Comparison of ENCODE assay signal across 15 cellular contexts in genomic region chr9:82436480-82436879, GRCh38.
"Had no signal": no experiment of that assay in that cellular context is flagged by ENCODE, and none has a peak within 500 bp of the region (broad histone marks: within the 10 kb centered on the region; RNA-seq: fewer than 3 reads in every experiment).

No MANE protein-coding gene starts in this region.

- H3K27ac ChIP-seq: right lobe of liver, spleen, upper lobe of left lung, VCaP had no signal

- DNase-seq: activated CD4-positive, alpha-beta memory T cell treated with anti-CD3 and anti-CD28 coated beads, Interleukin-2, amount 10 ng/mL, durations not matched to agents 7 days and 5 days; activated T-cell treated with anti-CD3 and anti-CD28 coated beads, Interleukin-2, amount 50 U/mL, for 72 hours; aorta; hypothalamus; mucosa of descending colon; naive thymus-derived CD8-positive, alpha-beta T cell; nucleus accumbens; right lobe of liver; spleen; stimulated activated CD4-positive, alpha-beta T cell treated with anti-CD3 and anti-CD28 coated beads, Interleukin-1b, Interleukin-23, amount 100 ng/mL, for 48 hours; stimulated activated naive CD4-positive, alpha-beta T cell treated with Interleukin-2 at 50 U/mL for 16 hours; T-cell; upper lobe of left lung had no signal

- H3K4me3 ChIP-seq: mucosa of descending colon, right lobe of liver, spleen, upper lobe of left lung had no signal

- ATAC-seq: activated T-cell treated with anti-CD3 and anti-CD28 coated beads, Interleukin-2, amount 50 U/mL, for 72 hours; left lobe of liver; naive thymus-derived CD8-positive, alpha-beta T cell; right lobe of liver; T-cell had no signal

- H3K36me3 ChIP-seq: right lobe of liver, spleen, upper lobe of left lung had no signal

- H3K27me3 ChIP-seq: right lobe of liver, spleen, upper lobe of left lung had no signal

- H3K4me1 ChIP-seq: right lobe of liver, spleen, upper lobe of left lung had no signal
